16 cellular contexts compared by ENCODE assay signal in genomic region chr13:113456116-113456702, GRCh38. TPM values are rescaled to one million over a fixed set of nuclear protein-coding genes. Genes with fewer than 3 reads are reported as not detected.
A peak's percentile ranks its signal among the peaks of the same experiment; 100 is the strongest.
DNase-seq lines count a peak whose midpoint lies in the region; ATAC-seq, FAIRE-seq and TF ChIP-seq lines count a peak whose summit lies in the region.
"Had no signal": no experiment of that assay in that cellular context is flagged by ENCODE, and none has a peak within 500 bp of the region (broad histone marks: within the 10 kb centered on the region; RNA-seq: fewer than 3 reads in every experiment).

No MANE protein-coding gene starts in this region.

- H3K4ac ChIP-seq in neuronal stem cell (ENCODE audit: low read length) = no peak overlapping the region

- no peak overlapping the region for H4K8ac ChIP-seq in neuronal stem cell (ENCODE audit: low read depth, low read length)

- no peaks in the 10 kb centered on the region for H3K79me1 ChIP-seq in neuronal stem cell (ENCODE audit: low read depth, low read length)

- no peak overlapping the region for H3K14ac ChIP-seq in neuronal stem cell (ENCODE audit: low read length)

- no peak overlapping the region for H2AFZ ChIP-seq in neuronal stem cell (ENCODE audit: low read length)
- H2AFZ ChIP-seq: GM23248 had no signal

- no peak overlapping the region for H3K4me2 ChIP-seq in neuronal stem cell (ENCODE audit: insufficient read depth, low read length, poor library complexity, severe bottlenecking)
- H3K4me2 ChIP-seq: BLaER1 treated with 17β-estradiol and CSF1 and Interleukin-3, amounts not matched to agents 10 nM and 100 nM had no signal

- TF ChIP-seq CTCF in kidney (IDR thresholded peaks at IDR 0.05; ENCODE audit: borderline replicate concordance, extremely low read depth, insufficient read depth) = no peak

- no peak overlapping the region for H3K4me3 Mint-ChIP-seq in activated CD8-positive, alpha-beta memory T cell treated with anti-CD3 and anti-CD28 coated beads, Interleukin-2, amount 10 ng/mL, durations not matched to agents 7 days and 5 days
- H3K4me3 Mint-ChIP-seq: CD4-positive, CD25-positive, alpha-beta regulatory T cell had no signal

- no peak overlapping the region for H3K9ac ChIP-seq in kidney (ENCODE audit: low read length in 2 of 2)
- peak overlapping the region; percentile 53 for H3K9ac ChIP-seq in neuronal stem cell (ENCODE audit: low read depth, low read length, poor library complexity)
- H3K9ac ChIP-seq: GM23248 had no signal

- H2BK5ac ChIP-seq in neuronal stem cell (ENCODE audit: low read length) = no peak overlapping the region

- no peak overlapping the region for H3K18ac ChIP-seq in neuronal stem cell (ENCODE audit: low read length)

- no peak for ATAC-seq in activated CD8-positive, alpha-beta memory T cell treated with anti-CD3 and anti-CD28 coated beads, Interleukin-2, amount 10 ng/mL, durations not matched to agents 7 days and 5 days
- no peak for ATAC-seq in HG03139 (IDR thresholded peaks at IDR 0.05; ENCODE audit: unreplicated experiment)
- ATAC-seq: HCT116 had no signal

- FAIRE-seq in kidney (lab: Jason Lieb, UNC) = no peak
- FAIRE-seq: GM18507, H54 had no signal

- H3K36me3 ChIP-seq in kidney (ENCODE audit: control insufficient read depth in 1 of 2, insufficient read depth in 2 of 2, low read length in 2 of 2) = peaks cover 19 to 54% of the 10 kb centered on the region in 2 donors
- H3K36me3 ChIP-seq in neuronal stem cell (replicated peaks in 1 of 2; ENCODE audit: control insufficient read depth in 2 of 2, insufficient read depth in 2 of 2, low read length in 2 of 2) = peaks cover 42 to 90% of the 10 kb centered on the region in 2 donors

- H3K27ac Mint-ChIP-seq in activated CD8-positive, alpha-beta memory T cell treated with anti-CD3 and anti-CD28 coated beads, Interleukin-2, amount 10 ng/mL, durations not matched to agents 7 days and 5 days = no peak overlapping the region

- H2BK12ac ChIP-seq in neuronal stem cell (ENCODE audit: low read length) = no peak overlapping the region

- intact Hi-C loops in kidney (cut with DNase I) = no loop called here

- H2BK120ac ChIP-seq in neuronal stem cell (ENCODE audit: low read depth, low read length) = no peak overlapping the region

- no peaks in the 10 kb centered on the region for H3K27me3 Mint-ChIP-seq in activated CD8-positive, alpha-beta memory T cell treated with anti-CD3 and anti-CD28 coated beads, Interleukin-2, amount 10 ng/mL, durations not matched to agents 7 days and 5 days
- H3K27me3 Mint-ChIP-seq: CD4-positive, CD25-positive, alpha-beta regulatory T cell had no signal

- H3K4me1 ChIP-seq in kidney (ENCODE audit: control insufficient read depth in 1 of 2, insufficient read depth in 1 of 2, low read depth in 1 of 2, low read length in 2 of 2) (no peaks in the 10 kb centered on the region), neuronal stem cell (ENCODE audit: control insufficient read depth in 2 of 2, insufficient read depth in 1 of 2, low read depth in 1 of 2, low read length in 2 of 2) (peaks cover 6 to 7% of the 10 kb centered on the region in 2 donors)

- H3K36me3 Mint-ChIP-seq in activated CD8-positive, alpha-beta memory T cell treated with anti-CD3 and anti-CD28 coated beads, Interleukin-2, amount 10 ng/mL, durations not matched to agents 7 days and 5 days = peaks cover 12% of the 10 kb centered on the region

- CTCF ChIA-PET in activated CD8-positive, alpha-beta memory T cell treated with anti-CD3 and anti-CD28 coated beads, Interleukin-2, amount 10 ng/mL, durations not matched to agents 7 days and 5 days (lab: Charles Lee) = no interaction called here

- H3K4me3 ChIP-seq in kidney (ENCODE audit: low read length in 2 of 2) (no peak overlapping the region), neuronal stem cell (ENCODE audit: low read length in 2 of 2) (peak overlapping the region in 1 of 2 donors; percentile 4)
- H3K4me3 ChIP-seq: BLaER1 treated with 17β-estradiol and CSF1 and Interleukin-3, amounts not matched to agents 10 nM and 100 nM; GM23248 had no signal

- no peak overlapping the region for H4K91ac ChIP-seq in neuronal stem cell (ENCODE audit: low read depth, low read length, poor library complexity)

- peak; percentile 34 for DNase-seq in activated CD8-positive, alpha-beta memory T cell treated with anti-CD3 and anti-CD28 coated beads, Interleukin-2, amount 50 U/mL, for 48 hours
- DNase-seq in activated CD8-positive, alpha-beta memory T cell treated with anti-CD3 and anti-CD28 coated beads, Interleukin-2, amount 10 ng/mL, durations not matched to agents 7 days and 5 days = no peak
- DNase-seq in kidney (peak; percentile 47), neuronal stem cell (ENCODE audit: low spot score) (no peak), NCI-H1436 treated with DMSO at 0.1 percent for 48 hours (lab: John Stamatoyannopoulos, UW) (no peak), GF-D8 (lab: John Stamatoyannopoulos, UW) (no peak)
- DNase-seq in stimulated activated naive CD4-positive, alpha-beta T cell treated with Interleukin-2 at 50 U/mL for 16 hours (lab: John Stamatoyannopoulos, UW) = no peak
- DNase-seq: 8988T; CD4-positive, CD25-positive, alpha-beta regulatory T cell; DMS53; GM23248 had no signal

- H3K4me1 Mint-ChIP-seq in activated CD8-positive, alpha-beta memory T cell treated with anti-CD3 and anti-CD28 coated beads, Interleukin-2, amount 10 ng/mL, durations not matched to agents 7 days and 5 days = no peaks in the 10 kb centered on the region

- no peak overlapping the region for H2BK15ac ChIP-seq in neuronal stem cell (ENCODE audit: low read length)

- no CpG with 5 or more reads among the region's 16 CpGs for WGBS in neuronal stem cell (ENCODE audit: extremely low coverage in 2 of 2, insufficient read length in 2 of 2, insufficient replicate concordance in 1 of 2), 2 donors

- H3K9me3 ChIP-seq in kidney (ENCODE audit: control insufficient read depth in 1 of 2, low read length in 2 of 2) (no peaks in the 10 kb centered on the region), neuronal stem cell (replicated peaks in 1 of 2; ENCODE audit: control insufficient read depth in 2 of 2, insufficient read depth in 1 of 2, low read depth in 1 of 2, low read length in 2 of 2) (peaks cover 0 to 2% of the 10 kb centered on the region in 2 donors)
- H3K9me3 ChIP-seq: BLaER1 treated with 17β-estradiol and CSF1 and Interleukin-3, amounts not matched to agents 10 nM and 100 nM had no signal

- H3K9me3 Mint-ChIP-seq in activated CD8-positive, alpha-beta memory T cell treated with anti-CD3 and anti-CD28 coated beads, Interleukin-2, amount 10 ng/mL, durations not matched to agents 7 days and 5 days (ENCODE audit: low read depth) = no peaks in the 10 kb centered on the region
- H3K9me3 Mint-ChIP-seq: CD4-positive, CD25-positive, alpha-beta regulatory T cell had no signal

- no peak overlapping the region for H2AK5ac ChIP-seq in neuronal stem cell (ENCODE audit: low read depth, low read length)

- H3K23ac ChIP-seq in neuronal stem cell (ENCODE audit: low read depth, low read length, poor library complexity) = no peak overlapping the region

- H3K27ac ChIP-seq in kidney (ENCODE audit: low read depth in 2 of 2, low read length in 2 of 2) (no peak overlapping the region), neuronal stem cell (replicated peaks; ENCODE audit: low read length) (no peak overlapping the region)
- H3K27ac ChIP-seq: GM23248 had no signal

- no peaks in the 10 kb centered on the region for H3K27me3 ChIP-seq in neuronal stem cell (ENCODE audit: control insufficient read depth in 3 of 3, insufficient read depth in 3 of 3, low read depth in 1 of 3, low read length in 3 of 3)
- H3K27me3 ChIP-seq: BLaER1 treated with 17β-estradiol and CSF1 and Interleukin-3, amounts not matched to agents 10 nM and 100 nM had no signal

RNA-seq across cellular contexts. Expression of gene ADPRHL1, which starts 2.9 kb away (rescaled TPM):
- total RNA-seq in activated CD8-positive, alpha-beta memory T cell treated with anti-CD3 and anti-CD28 coated beads, Interleukin-2, amount 10 ng/mL, durations not matched to agents 7 days and 5 days = 1 to 10 TPM in 1 of 2 experiments, under 1 TPM in 1; 0.96 to 1.3 TPM
- 1.5 TPM for total RNA-seq in kidney
- polyA plus RNA-seq in kidney (ENCODE audit: insufficient read depth, low read depth, low replicate concordance) = 1.1 TPM
- 0.47 TPM for polyA plus RNA-seq in neuronal stem cell (2013, experiment 1 of 2)
- 0.40 TPM for polyA plus RNA-seq in neuronal stem cell (2013, experiment 2 of 2)

RNA-seq across cellular contexts. Expression of gene DCUN1D2, which starts 34.3 kb away (rescaled TPM):
- 10 to 100 TPM; 17.2 to 29.1 TPM for total RNA-seq in activated CD8-positive, alpha-beta memory T cell treated with anti-CD3 and anti-CD28 coated beads, Interleukin-2, amount 10 ng/mL, durations not matched to agents 7 days and 5 days
- 19.5 TPM for total RNA-seq in kidney
- polyA plus RNA-seq in kidney (ENCODE audit: insufficient read depth, low read depth, low replicate concordance) = 7.6 TPM
- polyA plus RNA-seq in neuronal stem cell (2013, experiment 1 of 2) = 21.3 TPM
- 22.2 TPM for polyA plus RNA-seq in neuronal stem cell (2013, experiment 2 of 2)

Comparison
In these comparisons a context has a peak if more than half of its experiments do, and no peak if none do; other contexts are left out.
1. DNase-seq: peak in activated CD8-positive, alpha-beta memory T cell treated with anti-CD3 and anti-CD28 coated beads, Interleukin-2, amount 50 U/mL, for 48 hours (single experiment) and kidney (single experiment); none in activated CD8-positive, alpha-beta memory T cell treated with anti-CD3 and anti-CD28 coated beads, Interleukin-2, amount 10 ng/mL, durations not matched to agents 7 days and 5 days (single experiment), neuronal stem cell (single experiment), NCI-H1436 treated with DMSO at 0.1 percent for 48 hours (single experiment), stimulated activated naive CD4-positive, alpha-beta T cell treated with Interleukin-2 at 50 U/mL for 16 hours (single experiment) and GF-D8 (single experiment).